In the genomic region with DNA sequence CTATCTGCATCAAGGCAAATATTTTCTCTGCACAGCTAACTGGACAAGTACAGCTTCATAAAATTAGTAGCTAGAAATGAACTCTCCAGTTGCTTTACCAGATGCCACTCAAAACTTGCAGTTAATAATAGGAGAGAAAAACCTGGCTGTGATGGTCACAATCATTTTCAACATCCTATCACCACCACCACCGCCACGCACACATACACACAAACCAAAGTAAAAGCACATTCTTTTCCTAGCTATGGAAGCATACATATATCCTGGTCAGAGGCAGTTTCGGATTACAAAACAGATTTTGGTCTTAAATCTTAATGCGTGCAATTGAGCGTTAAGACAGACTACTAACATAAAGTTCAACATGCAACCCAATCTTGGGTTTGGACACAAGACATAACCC, we compare ENCODE assay signal across 8 cellular contexts. TPM values are rescaled to one million over a fixed set of nuclear protein-coding genes. Genes with fewer than 3 reads are reported as not detected.
DNase-seq lines count a peak whose midpoint lies in the region; ATAC-seq and TF ChIP-seq lines count a peak whose summit lies in the region.

No MANE protein-coding gene starts in this region.

- H3K27ac ChIP-seq in Karpas-422 (ENCODE audit: low read length) (no peak overlapping the region), coronary artery (no peak overlapping the region)

- H3K4me1 ChIP-seq in BE2C (no peaks in the 10 kb centered on the region), Karpas-422 (ENCODE audit: low read length) (peaks cover 31% of the 10 kb centered on the region)

- peaks cover 33 to 57% (median 56%) of the 10 kb centered on the region in 3 donors for H3K4me1 Mint-ChIP-seq in naive B cell

- peak overlapping the region; percentile 78 for H3K4me2 ChIP-seq in Karpas-422 (ENCODE audit: low read depth, low read length, poor library complexity, severe bottlenecking)

- H3K4me3 ChIP-seq in BE2C (ENCODE audit: low read depth, low read length) (peak overlapping the region; percentile 91), Karpas-422 (ENCODE audit: low read length) (peak overlapping the region; percentile 82), coronary artery (peak overlapping the region; percentile 91)

- H4K20me1 ChIP-seq in Karpas-422 (ENCODE audit: insufficient read depth, low read depth, low read length), result peaks cover 21% of the 10 kb centered on the region; the same call in 1 of the 2 replicates

- H3K27me3 ChIP-seq in BE2C, result no peaks in the 10 kb centered on the region
- no peaks in the 10 kb centered on the region for H3K27me3 ChIP-seq in Karpas-422 (ENCODE audit: low read length)

- H3K36me3 ChIP-seq in BE2C (peaks cover 6% of the 10 kb centered on the region; the same call in 1 of the 2 replicates), Karpas-422 (ENCODE audit: insufficient read depth, low read length) (peaks cover 14% of the 10 kb centered on the region)

- peaks cover 5 to 7% of the 10 kb centered on the region in 2 donors for H3K36me3 Mint-ChIP-seq in naive B cell

- no peaks in the 10 kb centered on the region for H3K9me2 ChIP-seq in Karpas-422 (replicated peaks; ENCODE audit: insufficient read depth, low read length)

- peaks cover 0 to 4% (median 0%) of the 10 kb centered on the region in 7 donors for H3K9me3 Mint-ChIP-seq in naive B cell

- no peak for DNase-seq in BE2C
- DNase-seq in Karpas-422, result no peak
- no peak for DNase-seq in coronary artery (ENCODE audit: low spot score)
- DNase-seq in naive B cell, result no peak
- DNase-seq in SKM-1 treated with dmso at 0.1 percent for 144 hours (lab: John Stamatoyannopoulos, UW; ENCODE audit: unreplicated experiment), result no peak
- no peak for DNase-seq in SK-N-DZ (ENCODE audit: low spot score)
- no peak for DNase-seq in NCI-H226
- DNase-seq in GM13976 (ENCODE audit: low spot score), result no peak

- peak overlapping the region; percentile 90 for H3K9ac ChIP-seq in Karpas-422 (ENCODE audit: low read length)

- peaks cover 64% of the 10 kb centered on the region for H3K79me2 ChIP-seq in Karpas-422 (ENCODE audit: low read length)

- H3K9me3 ChIP-seq in BE2C (no peaks in the 10 kb centered on the region), Karpas-422 (ENCODE audit: low read length) (no peaks in the 10 kb centered on the region)

- H2AFZ ChIP-seq in Karpas-422 (ENCODE audit: low read length), result no peak overlapping the region

- peak overlapping the region in 5 of 6 donors; percentile 89 to 95 (median 92) for H3K27ac Mint-ChIP-seq in naive B cell

- peaks cover 0 to 7% (median 5%) of the 10 kb centered on the region in 3 donors for H3K27me3 Mint-ChIP-seq in naive B cell

- in situ Hi-C loops in GM13976 (cut with MboI; ENCODE audit: low sequenced_read_pairs, unreplicated experiment), result no loop called here

- peak overlapping the region; percentile 88 to 99 (median 95) for H3K4me3 Mint-ChIP-seq in naive B cell

- TF ChIP-seq CTCF in BE2C (IDR thresholded peaks at IDR 0.05; ENCODE audit: low read depth, low read length) (no peak), coronary artery (IDR thresholded peaks at IDR 0.05) (no peak), GM13976 (IDR thresholded peaks at IDR 0.05; ENCODE audit: borderline replicate concordance, control extremely low read depth, extremely low read depth, insufficient read depth, missing control alignments) (no peak)

- no peak for ATAC-seq in naive B cell (ENCODE audit: low read depth in 2 of 2)

RNA-seq across cellular contexts. Expression of a gene that starts 1.4 kb away (rescaled TPM):
- polyA plus RNA-seq in BE2C (2012; ENCODE audit: insufficient read depth, insufficient read length, low read depth), result 12.5 TPM
- total RNA-seq in Karpas-422 (2014; rRNA removed; shearing (Covaris generic); ENCODE audit: low replicate concordance), result 28.2 and 50.3 TPM in 2 replicates
- 10 to 100 TPM; 21.5 to 40.9 (median 35.7) TPM for polyA plus RNA-seq in naive B cell (ENCODE audit: low read depth in 6 of 6)
- 8.5 and 17.1 TPM in 2 replicates for polyA plus RNA-seq in SK-N-DZ (2014; cell fraction: cytosol; rRNA removed)
- 11.5 and 24.2 TPM in 2 replicates for polyA plus RNA-seq in SK-N-DZ (2014; cell fraction: nucleus; rRNA removed)
